ENCODE assay signal across 12 cellular contexts in the genomic region with DNA sequence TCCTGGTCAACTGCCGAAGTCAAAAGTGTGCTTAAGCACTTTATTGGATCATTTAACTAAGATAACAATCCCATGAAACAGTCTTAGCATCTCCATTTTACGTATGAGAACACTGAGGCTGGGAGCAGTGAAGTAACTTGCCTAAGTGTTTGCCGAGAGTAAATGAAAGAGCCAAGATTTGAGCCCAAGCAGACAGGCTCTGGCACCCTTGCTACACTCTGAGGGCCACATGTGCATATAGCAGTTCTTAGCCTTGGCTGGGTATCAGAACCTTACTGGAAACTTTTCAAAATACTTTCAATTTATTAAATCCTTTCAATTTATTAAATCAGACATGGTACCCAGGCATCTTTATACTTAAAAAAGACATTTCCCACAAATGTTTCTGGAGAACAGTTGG.
A peak's percentile ranks its signal among the peaks of the same experiment; 100 is the strongest.
DNase-seq lines count a peak whose midpoint lies in the region; ATAC-seq and TF ChIP-seq lines count a peak whose summit lies in the region.
"Had no signal": no experiment of that assay in that cellular context is flagged by ENCODE, and none has a peak within 500 bp of the region (broad histone marks: within the 10 kb centered on the region; RNA-seq: fewer than 3 reads in every experiment).

No MANE protein-coding gene starts in this region.

- H3K27ac Mint-ChIP-seq in activated CD4-positive, alpha-beta T cell treated with anti-CD3 and anti-CD28 coated beads, Interleukin-2, amount 10 ng/mL, durations not matched to agents 24 days and 14 days: no peak overlapping the region
- no peak overlapping the region for H3K27ac Mint-ChIP-seq in progenitor cell of endocrine pancreas
- H3K27ac Mint-ChIP-seq: type B pancreatic cell had no signal

- H3K9me3 Mint-ChIP-seq in activated CD4-positive, alpha-beta T cell treated with anti-CD3 and anti-CD28 coated beads, Interleukin-2, amount 10 ng/mL, durations not matched to agents 24 days and 14 days: peaks cover 4% of the 10 kb centered on the region
- peaks cover 4% of the 10 kb centered on the region for H3K9me3 Mint-ChIP-seq in progenitor cell of endocrine pancreas (ENCODE audit: low read depth)
- H3K9me3 Mint-ChIP-seq: type B pancreatic cell had no signal

- no peaks in the 10 kb centered on the region for H3K36me3 Mint-ChIP-seq in activated CD4-positive, alpha-beta T cell treated with anti-CD3 and anti-CD28 coated beads, Interleukin-2, amount 10 ng/mL, durations not matched to agents 24 days and 14 days (ENCODE audit: low read depth)
- no peaks in the 10 kb centered on the region for H3K36me3 Mint-ChIP-seq in progenitor cell of endocrine pancreas (ENCODE audit: insufficient read depth)
- H3K36me3 Mint-ChIP-seq: type B pancreatic cell had no signal

- H3K9me3 ChIP-seq in ascending aorta (no peaks in the 10 kb centered on the region), sigmoid colon (no peaks in the 10 kb centered on the region)

- TF ChIP-seq EP300 in sigmoid colon (IDR thresholded peaks at IDR 0.05): no peak

- peak; percentile 6 for ATAC-seq in HG02798 (IDR thresholded peaks at IDR 0.05; ENCODE audit: poor library complexity, unreplicated experiment)

- no peaks in the 10 kb centered on the region for H3K27me3 ChIP-seq in ascending aorta
- H3K27me3 ChIP-seq in sigmoid colon: no peaks in the 10 kb centered on the region

- H3K4me1 ChIP-seq in ascending aorta (peaks cover 0 to 4% of the 10 kb centered on the region in 2 donors), sigmoid colon (peaks cover 0 to 57% (median 41%) of the 10 kb centered on the region in 4 donors)

- WGBS in sigmoid colon, 2 donors: 48 to 73% methylated on average over 3 of the region's 3 CpGs

- in situ Hi-C loops in GM13976 (cut with MboI; ENCODE audit: low sequenced_read_pairs, unreplicated experiment): no loop called here

- no peak for DNase-seq in activated CD4-positive, alpha-beta T cell treated with anti-CD3 and anti-CD28 coated beads, Interleukin-2, amount 10 ng/mL, durations not matched to agents 24 days and 14 days
- no peak for DNase-seq in activated CD4-positive, alpha-beta T cell treated with anti-CD3 and anti-CD28 coated beads, Interleukin-2, amount 50 U/mL, for 1 hour
- DNase-seq in ascending aorta (ENCODE audit: low spot score in 2 of 2): no peak
- DNase-seq in sigmoid colon: no peak
- no peak for DNase-seq in GM13976 (ENCODE audit: low spot score)
- no peak for DNase-seq in progenitor cell of endocrine pancreas (ENCODE audit: low spot score, unreplicated experiment)
- DNase-seq in RKO (ENCODE audit: low spot score): no peak
- DNase-seq: activated CD4-positive, CD25-positive, alpha-beta regulatory T cell; IMR-90; NCI-H1694 had no signal

- TF ChIP-seq CTCF in ascending aorta (IDR thresholded peaks at IDR 0.05): no peak
- TF ChIP-seq CTCF in sigmoid colon (IDR thresholded peaks at IDR 0.05): no peak
- TF ChIP-seq CTCF in GM13976 (IDR thresholded peaks at IDR 0.05; ENCODE audit: borderline replicate concordance, control extremely low read depth, extremely low read depth, insufficient read depth, missing control alignments): no peak
- TF ChIP-seq CTCF in progenitor cell of endocrine pancreas (IDR thresholded peaks at IDR 0.05; ENCODE audit: unreplicated experiment): no peak

- H3K27ac ChIP-seq in ascending aorta (peak overlapping the region; percentile 3 to 34), sigmoid colon (peak overlapping the region in 3 of 4 donors; percentile 19 to 78 (median 75))

- H3K4me3 ChIP-seq in ascending aorta (peak overlapping the region in 1 of 2 donors; percentile 47), sigmoid colon (no peak overlapping the region)

- H3K4me3 Mint-ChIP-seq in activated CD4-positive, alpha-beta T cell treated with anti-CD3 and anti-CD28 coated beads, Interleukin-2, amount 10 ng/mL, durations not matched to agents 24 days and 14 days: peak overlapping the region; percentile 77
- H3K4me3 Mint-ChIP-seq in progenitor cell of endocrine pancreas (ENCODE audit: low read depth): no peak overlapping the region
- H3K4me3 Mint-ChIP-seq: type B pancreatic cell had no signal

- H3K4me1 Mint-ChIP-seq in activated CD4-positive, alpha-beta T cell treated with anti-CD3 and anti-CD28 coated beads, Interleukin-2, amount 10 ng/mL, durations not matched to agents 24 days and 14 days: peaks cover 13% of the 10 kb centered on the region
- H3K4me1 Mint-ChIP-seq in progenitor cell of endocrine pancreas (ENCODE audit: low read depth): peaks cover 15% of the 10 kb centered on the region

- H3K36me3 ChIP-seq in ascending aorta (no peaks in the 10 kb centered on the region), sigmoid colon (no peaks in the 10 kb centered on the region)

- intact Hi-C loops in activated CD4-positive, alpha-beta T cell treated with anti-CD3 and anti-CD28 coated beads, Interleukin-2, amount 10 ng/mL, durations not matched to agents 24 days and 14 days (cut with micrococcal nuclease): no loop called here
- intact Hi-C loops in ascending aorta (cut with DNase I): loop anchor here (5.0 kb wide), 1 partner anchor 226 kb away; a partner anchor contains a TSS
- intact Hi-C loops in sigmoid colon (cut with DNase I): loop anchor here (5.0 kb wide), 1 partner anchor 226 kb away; a partner anchor contains a TSS

- TF ChIP-seq POLR2A in sigmoid colon (IDR thresholded peaks at IDR 0.05): no peak

- no peaks in the 10 kb centered on the region for H3K27me3 Mint-ChIP-seq in activated CD4-positive, alpha-beta T cell treated with anti-CD3 and anti-CD28 coated beads, Interleukin-2, amount 10 ng/mL, durations not matched to agents 24 days and 14 days
- H3K27me3 Mint-ChIP-seq in progenitor cell of endocrine pancreas: no peaks in the 10 kb centered on the region
- H3K27me3 Mint-ChIP-seq: type B pancreatic cell had no signal
